20 cellular contexts compared by ENCODE assay signal in genomic region chr1:5758859-5759578, GRCh38.
"Had no signal": no experiment of that assay in that cellular context is flagged by ENCODE, and none has a peak within 500 bp of the region (broad histone marks: within the 10 kb centered on the region; RNA-seq: fewer than 3 reads in every experiment).

No MANE protein-coding gene starts in this region.

- DNase-seq: activated B cell treated with CpG ODN at 0.5 μM for 24 hours; activated CD4-positive, alpha-beta T cell treated with anti-CD3 and anti-CD28 coated beads for 1 hour; activated CD4-positive, alpha-beta T cell treated with anti-CD3 and anti-CD28 coated beads, Interleukin-2, amount 10 ng/mL, durations not matched to agents 24 days and 14 days; activated CD4-positive, alpha-beta T cell treated with anti-CD3 and anti-CD28 coated beads, Interleukin-2, amount 50 U/mL, for 48 hours; activated CD8-positive, alpha-beta memory T cell treated with anti-CD3 and anti-CD28 coated beads for 24 hours; activated effector memory CD4-positive, alpha-beta T cell treated with anti-CD3 and anti-CD28 coated beads, Interleukin-2, amount 50 U/mL, for 16 hours; activated naive CD4-positive, alpha-beta T cell treated with Interleukin-2 at 50 U/mL for 16 hours; activated naive CD8-positive, alpha-beta T cell treated with anti-CD3 and anti-CD28 coated beads for 36 hours; activated T-cell treated with anti-CD3 and anti-CD28 coated beads, Interleukin-2, amount 50 U/mL, for 4 hours; brain microvascular endothelial cell; MG63; NCI-H1436 treated with DMSO at 0.1 percent for 48 hours; NCI-H187; NCI-H526 treated with DMSO at 0.1 percent for 48 hours; NCI-H82; T-cell; T-helper 2 cell; T1000 had no signal

- H3K36me3 ChIP-seq: brain microvascular endothelial cell, cardiac muscle cell, MG63 had no signal

- H3K27ac Mint-ChIP-seq: activated B cell treated with CpG ODN at 0.5 μM for 24 hours; activated CD4-positive, alpha-beta T cell treated with anti-CD3 and anti-CD28 coated beads, Interleukin-2, amount 10 ng/mL, durations not matched to agents 24 days and 14 days; activated naive CD8-positive, alpha-beta T cell treated with anti-CD3 and anti-CD28 coated beads for 36 hours; T-cell had no signal

- H3K9me3 ChIP-seq: MG63 had no signal

- ATAC-seq: activated T-cell treated with anti-CD3 and anti-CD28 coated beads, Interleukin-2, amount 50 U/mL, for 4 hours; T-cell had no signal

- H3K4me1 Mint-ChIP-seq: activated B cell treated with CpG ODN at 0.5 μM for 24 hours; activated CD4-positive, alpha-beta T cell treated with anti-CD3 and anti-CD28 coated beads, Interleukin-2, amount 10 ng/mL, durations not matched to agents 24 days and 14 days; activated naive CD8-positive, alpha-beta T cell treated with anti-CD3 and anti-CD28 coated beads for 36 hours; T-cell had no signal

- H3K4me3 Mint-ChIP-seq: activated B cell treated with CpG ODN at 0.5 μM for 24 hours; activated CD4-positive, alpha-beta T cell treated with anti-CD3 and anti-CD28 coated beads, Interleukin-2, amount 10 ng/mL, durations not matched to agents 24 days and 14 days; activated naive CD8-positive, alpha-beta T cell treated with anti-CD3 and anti-CD28 coated beads for 36 hours; activated T-cell treated with anti-CD3 and anti-CD28 coated beads, Interleukin-2, amount 50 U/mL, for 4 hours; T-cell had no signal

- H3K4me3 ChIP-seq: cardiac muscle cell, MG63, SK-N-MC had no signal

- H3K27me3 Mint-ChIP-seq: activated B cell treated with CpG ODN at 0.5 μM for 24 hours; activated CD4-positive, alpha-beta T cell treated with anti-CD3 and anti-CD28 coated beads, Interleukin-2, amount 10 ng/mL, durations not matched to agents 24 days and 14 days had no signal

- H3K27me3 ChIP-seq: brain microvascular endothelial cell, cardiac muscle cell had no signal

- H3K27ac ChIP-seq: brain microvascular endothelial cell, cardiac muscle cell, SK-N-MC had no signal

- H3K36me3 Mint-ChIP-seq: activated naive CD8-positive, alpha-beta T cell treated with anti-CD3 and anti-CD28 coated beads for 36 hours; T-cell had no signal
